In genomic region chr2:169528271-169528701, GRCh38 we compare ENCODE assay signal across 8 cellular contexts. TPM values are rescaled to one million over a fixed set of nuclear protein-coding genes. Genes with fewer than 3 reads are reported as not detected.
A peak's percentile ranks its signal among the peaks of the same experiment; 100 is the strongest.
DNase-seq lines count a peak whose midpoint lies in the region; ATAC-seq, FAIRE-seq and TF ChIP-seq lines count a peak whose summit lies in the region.

No MANE protein-coding gene starts in this region.

- peak; percentile 91 for ATAC-seq in HG02981 (IDR thresholded peaks at IDR 0.05; ENCODE audit: unreplicated experiment)
- peak; percentile 83 for ATAC-seq in stimulated activated effector memory CD8-positive, alpha-beta T cell treated with anti-CD3 and anti-CD28 coated beads, Interleukin-12 subunit alpha, Interleukin-12 subunit beta, amount 100 ng/mL, for 72 hours

- peaks cover 5% of the 10 kb centered on the region for H3K36me3 ChIP-seq in effector memory CD4-positive, alpha-beta T cell (ENCODE audit: control insufficient read depth, insufficient read depth, low read length)

- H3K4me1 Mint-ChIP-seq in stimulated activated effector memory CD8-positive, alpha-beta T cell treated with anti-CD3 and anti-CD28 coated beads, Interleukin-12 subunit alpha, Interleukin-12 subunit beta, amount 100 ng/mL, for 72 hours = no peaks in the 10 kb centered on the region

- peak; percentile 86 for TF ChIP-seq CTCF in GM13976 (IDR thresholded peaks at IDR 0.05; ENCODE audit: borderline replicate concordance, control extremely low read depth, extremely low read depth, insufficient read depth, missing control alignments)

- H3K9me3 Mint-ChIP-seq in stimulated activated effector memory CD8-positive, alpha-beta T cell treated with anti-CD3 and anti-CD28 coated beads, Interleukin-12 subunit alpha, Interleukin-12 subunit beta, amount 100 ng/mL, for 72 hours = no peaks in the 10 kb centered on the region

- H3K36me3 Mint-ChIP-seq in stimulated activated effector memory CD8-positive, alpha-beta T cell treated with anti-CD3 and anti-CD28 coated beads, Interleukin-12 subunit alpha, Interleukin-12 subunit beta, amount 100 ng/mL, for 72 hours = peaks cover 30% of the 10 kb centered on the region

- peak; percentile 47 for FAIRE-seq in A204.1 (lab: Jason Lieb, UNC)

- in situ Hi-C loops in GM13976 (cut with MboI; ENCODE audit: low sequenced_read_pairs, unreplicated experiment) = no loop called here

- H3K4me1 ChIP-seq in effector memory CD4-positive, alpha-beta T cell (ENCODE audit: control insufficient read depth, insufficient read depth, low read length, poor library complexity, severe bottlenecking) = no peaks in the 10 kb centered on the region

- H3K27ac Mint-ChIP-seq in stimulated activated effector memory CD8-positive, alpha-beta T cell treated with anti-CD3 and anti-CD28 coated beads, Interleukin-12 subunit alpha, Interleukin-12 subunit beta, amount 100 ng/mL, for 72 hours = no peak overlapping the region

- H3K27me3 ChIP-seq in effector memory CD4-positive, alpha-beta T cell (replicated peaks; ENCODE audit: control insufficient read depth, insufficient read depth, low read length, poor library complexity, severe bottlenecking) = no peaks in the 10 kb centered on the region

- H3K27ac ChIP-seq in effector memory CD4-positive, alpha-beta T cell (ENCODE audit: insufficient read depth, low read length, poor library complexity, severe bottlenecking) = no peak overlapping the region

- no peak overlapping the region for H3K4me3 ChIP-seq in effector memory CD4-positive, alpha-beta T cell (ENCODE audit: insufficient read depth, low read depth, low read length, poor library complexity, severe bottlenecking)

- no peak overlapping the region for H3K4me3 Mint-ChIP-seq in stimulated activated effector memory CD8-positive, alpha-beta T cell treated with anti-CD3 and anti-CD28 coated beads, Interleukin-12 subunit alpha, Interleukin-12 subunit beta, amount 100 ng/mL, for 72 hours

- no peaks in the 10 kb centered on the region for H3K9me3 ChIP-seq in effector memory CD4-positive, alpha-beta T cell (ENCODE audit: control insufficient read depth, low read length)

- DNase-seq in GM13976 (ENCODE audit: low spot score) = peak; percentile 52
- DNase-seq in NCI-H226 = peak; percentile 31
- DNase-seq in activated CD4-positive, alpha-beta T cell treated with anti-CD3 and anti-CD28 coated beads, Interleukin-2, amount 50 U/mL, for 4 hours = peak; percentile 70 to 73
- DNase-seq in effector memory CD4-positive, alpha-beta T cell = peak; percentile 34 to 61 (median 36)
- DNase-seq in mucosa of gallbladder (ENCODE audit: low spot score) = peak; percentile 62
- peak; percentile 69 to 88 for DNase-seq in stimulated activated effector memory CD8-positive, alpha-beta T cell treated with anti-CD3 and anti-CD28 coated beads, Interleukin-12 subunit alpha, Interleukin-12 subunit beta, amount 100 ng/mL, for 72 hours (ENCODE audit: low spot score in 2 of 2)

RNA-seq across cellular contexts. Expression of gene KLHL41, which starts 18.8 kb away (rescaled TPM):
- total RNA-seq in mucosa of gallbladder = 6.2 TPM

RNA-seq across cellular contexts. Expression of gene FASTKD1, which starts 45.4 kb away (rescaled TPM):
- total RNA-seq in mucosa of gallbladder = 17.1 TPM

RNA-seq across cellular contexts. Expression of gene BBS5, which starts 49.0 kb away (rescaled TPM):
- 13.6 TPM for total RNA-seq in mucosa of gallbladder

RNA-seq across cellular contexts. Expression of gene PPIG, which starts 55.9 kb away (rescaled TPM):
- 44.9 TPM for total RNA-seq in mucosa of gallbladder
